ENCODE assay signal across 15 cellular contexts in the genomic region with DNA sequence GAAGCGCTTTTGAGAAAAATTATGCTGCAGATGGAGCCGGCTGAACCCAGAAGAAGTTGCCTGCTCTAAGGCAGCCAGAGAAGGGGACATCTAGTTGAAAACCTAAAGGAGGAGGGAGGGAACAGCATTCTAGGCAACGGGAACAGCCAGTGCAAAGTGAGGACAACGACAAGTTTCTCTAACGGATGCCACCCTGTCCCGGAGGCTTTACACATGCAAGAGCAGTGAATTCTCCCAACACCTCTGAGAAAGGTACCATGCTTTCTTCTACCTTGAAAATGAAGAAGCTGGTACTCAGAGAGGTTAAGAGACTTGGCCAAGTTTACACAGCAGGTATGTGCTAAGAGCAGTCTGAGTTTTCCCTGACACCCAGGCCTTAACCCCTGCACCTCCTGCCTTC. TPM values are rescaled to one million over a fixed set of nuclear protein-coding genes. Genes with fewer than 3 reads are reported as not detected.
DNase-seq lines count a peak whose midpoint lies in the region; ATAC-seq lines count a peak whose summit lies in the region.
"Had no signal": no experiment of that assay in that cellular context is flagged by ENCODE, and none has a peak within 500 bp of the region (broad histone marks: within the 10 kb centered on the region; RNA-seq: fewer than 3 reads in every experiment).

No MANE protein-coding gene starts in this region.

- H3K4me3 Mint-ChIP-seq in activated naive CD4-positive, alpha-beta T cell treated with anti-CD3 and anti-CD28 coated beads, Interleukin-2, amount 10 ng/mL, durations not matched to agents 7 days and 5 days: no peak overlapping the region
- H3K4me3 Mint-ChIP-seq in CD4-positive, CD25-positive, alpha-beta regulatory T cell: no peak overlapping the region
- no peak overlapping the region for H3K4me3 Mint-ChIP-seq in T-helper 17 cell
- no peak overlapping the region for H3K4me3 Mint-ChIP-seq in naive thymus-derived CD8-positive, alpha-beta T cell
- H3K4me3 Mint-ChIP-seq: H9 had no signal

- no peaks in the 10 kb centered on the region for H3K9me3 Mint-ChIP-seq in activated naive CD4-positive, alpha-beta T cell treated with anti-CD3 and anti-CD28 coated beads, Interleukin-2, amount 10 ng/mL, durations not matched to agents 7 days and 5 days
- H3K9me3 Mint-ChIP-seq in activated naive CD4-positive, alpha-beta T cell treated with anti-CD3 and anti-CD28 coated beads, Interleukin-2, amount 50 U/mL, for 72 hours: no peaks in the 10 kb centered on the region
- H3K9me3 Mint-ChIP-seq in CD4-positive, CD25-positive, alpha-beta regulatory T cell: peaks cover 0 to 1% (median 0%) of the 10 kb centered on the region in 7 donors
- H3K9me3 Mint-ChIP-seq in naive thymus-derived CD8-positive, alpha-beta T cell: no peaks in the 10 kb centered on the region
- H3K9me3 Mint-ChIP-seq: CD8-positive, alpha-beta memory T cell; H9 had no signal

- H3K27me3 Mint-ChIP-seq in activated naive CD4-positive, alpha-beta T cell treated with anti-CD3 and anti-CD28 coated beads, Interleukin-2, amount 10 ng/mL, durations not matched to agents 7 days and 5 days: peaks cover 17% of the 10 kb centered on the region
- no peaks in the 10 kb centered on the region for H3K27me3 Mint-ChIP-seq in CD4-positive, CD25-positive, alpha-beta regulatory T cell
- H3K27me3 Mint-ChIP-seq in T-helper 17 cell: peaks cover 5% of the 10 kb centered on the region
- H3K27me3 Mint-ChIP-seq in naive thymus-derived CD8-positive, alpha-beta T cell: peaks cover 0 to 2% (median 0%) of the 10 kb centered on the region in 5 donors

- no peak overlapping the region for H3K9ac ChIP-seq in GM23248

- peaks cover 24% of the 10 kb centered on the region for H3K4me1 Mint-ChIP-seq in activated naive CD4-positive, alpha-beta T cell treated with anti-CD3 and anti-CD28 coated beads, Interleukin-2, amount 10 ng/mL, durations not matched to agents 7 days and 5 days
- H3K4me1 Mint-ChIP-seq in CD4-positive, CD25-positive, alpha-beta regulatory T cell: peaks cover 0 to 32% (median 14%) of the 10 kb centered on the region in 4 donors
- H3K4me1 Mint-ChIP-seq in T-helper 17 cell: peaks cover 21% of the 10 kb centered on the region
- peaks cover 18 to 36% (median 29%) of the 10 kb centered on the region in 4 donors for H3K4me1 Mint-ChIP-seq in naive thymus-derived CD8-positive, alpha-beta T cell

- DNase-seq in activated naive CD4-positive, alpha-beta T cell treated with anti-CD3 and anti-CD28 coated beads, Interleukin-2, amount 10 ng/mL, durations not matched to agents 7 days and 5 days: no peak
- no peak for DNase-seq in activated naive CD4-positive, alpha-beta T cell treated with anti-CD3 and anti-CD28 coated beads, Interleukin-2, amount 50 U/mL, for 72 hours (ENCODE audit: low spot score in 2 of 2)
- DNase-seq in CD4-positive, CD25-positive, alpha-beta regulatory T cell: no peak
- DNase-seq in T-helper 17 cell (no peak), NCI-H2171 treated with DMSO at 0.1 percent for 48 hours (lab: John Stamatoyannopoulos, UW) (no peak), GM23248 (no peak), NCI-H2196 treated with DMSO at 0.1 percent for 48 hours (lab: John Stamatoyannopoulos, UW; ENCODE audit: unreplicated experiment) (no peak)
- DNase-seq in naive thymus-derived CD8-positive, alpha-beta T cell: no peak
- DNase-seq: 8988T; ACHN; CD8-positive, alpha-beta memory T cell; DMS53; GF-D8; H9 had no signal

- ATAC-seq in activated naive CD4-positive, alpha-beta T cell treated with anti-CD3 and anti-CD28 coated beads, Interleukin-2, amount 50 U/mL, for 72 hours: no peak
- ATAC-seq in CD4-positive, CD25-positive, alpha-beta regulatory T cell (ENCODE audit: low read depth in 2 of 2): no peak
- no peak for ATAC-seq in T-helper 17 cell
- ATAC-seq in naive thymus-derived CD8-positive, alpha-beta T cell: no peak

- H3K4me1 ChIP-seq in CD4-positive, CD25-positive, alpha-beta regulatory T cell (ENCODE audit: control insufficient read depth, insufficient read depth, low read length, poor library complexity, severe bottlenecking): peaks cover 10% of the 10 kb centered on the region
- no peaks in the 10 kb centered on the region for H3K4me1 ChIP-seq in GM23248 (ENCODE audit: insufficient read depth)

- 67 to 73% methylated on average over 6 of the region's 6 CpGs for WGBS in GM23248 (ENCODE audit: low coverage in 1 of 2, low lambda C conversion rate in 2 of 2, missing lambda C conversion rate in 2 of 2), 2 experiments

- H2AFZ ChIP-seq in GM23248: no peak overlapping the region

- peak overlapping the region; percentile 71 for H3K27ac Mint-ChIP-seq in activated naive CD4-positive, alpha-beta T cell treated with anti-CD3 and anti-CD28 coated beads, Interleukin-2, amount 10 ng/mL, durations not matched to agents 7 days and 5 days
- H3K27ac Mint-ChIP-seq in activated naive CD4-positive, alpha-beta T cell treated with anti-CD3 and anti-CD28 coated beads, Interleukin-2, amount 50 U/mL, for 72 hours: peak overlapping the region in 1 of 2 donors; percentile 80
- peak overlapping the region in 2 of 3 donors; percentile 83 to 84 for H3K27ac Mint-ChIP-seq in CD4-positive, CD25-positive, alpha-beta regulatory T cell
- peak overlapping the region; percentile 53 for H3K27ac Mint-ChIP-seq in T-helper 17 cell
- H3K27ac Mint-ChIP-seq in naive thymus-derived CD8-positive, alpha-beta T cell: peak overlapping the region; percentile 74 to 96 (median 92)
- H3K27ac Mint-ChIP-seq: H9 had no signal

- no peaks in the 10 kb centered on the region for H3K79me2 ChIP-seq in GM23248 (ENCODE audit: insufficient read depth)

- no peak overlapping the region for H3K4me2 ChIP-seq in GM23248 (ENCODE audit: unreplicated experiment)

- CTCF ChIA-PET in activated naive CD4-positive, alpha-beta T cell treated with anti-CD3 and anti-CD28 coated beads, Interleukin-2, amount 10 ng/mL, durations not matched to agents 7 days and 5 days (lab: Charles Lee): no interaction called here

- in situ Hi-C loops in GM23248 (cut with MboI): no loop called here

- POLR2A ChIA-PET in naive thymus-derived CD8-positive, alpha-beta T cell (lab: Charles Lee): interaction anchor here (3.5 kb wide), 2 partner anchors 8 to 103 kb away, joined by 11 to 13 read pairs; a partner anchor contains a TSS

- no peaks in the 10 kb centered on the region for H3F3A ChIP-seq in GM23248 (ENCODE audit: insufficient read depth)

- no peaks in the 10 kb centered on the region for H3K9me2 ChIP-seq in GM23248 (ENCODE audit: insufficient read depth)

- no peaks in the 10 kb centered on the region for H3K36me3 ChIP-seq in CD4-positive, CD25-positive, alpha-beta regulatory T cell (ENCODE audit: control insufficient read depth, insufficient read depth, low read length)
- no peaks in the 10 kb centered on the region for H3K36me3 ChIP-seq in GM23248 (ENCODE audit: low read depth)

- no peak overlapping the region for H3K4me3 ChIP-seq in CD4-positive, CD25-positive, alpha-beta regulatory T cell (ENCODE audit: low read depth, low read length)
- no peak overlapping the region for H3K4me3 ChIP-seq in GM23248

- no peaks in the 10 kb centered on the region for H3K36me3 Mint-ChIP-seq in activated naive CD4-positive, alpha-beta T cell treated with anti-CD3 and anti-CD28 coated beads, Interleukin-2, amount 10 ng/mL, durations not matched to agents 7 days and 5 days
- H3K36me3 Mint-ChIP-seq in activated naive CD4-positive, alpha-beta T cell treated with anti-CD3 and anti-CD28 coated beads, Interleukin-2, amount 50 U/mL, for 72 hours: no peaks in the 10 kb centered on the region
- no peaks in the 10 kb centered on the region for H3K36me3 Mint-ChIP-seq in CD4-positive, CD25-positive, alpha-beta regulatory T cell
- H3K36me3 Mint-ChIP-seq in T-helper 17 cell (ENCODE audit: low read depth): no peaks in the 10 kb centered on the region
- no peaks in the 10 kb centered on the region for H3K36me3 Mint-ChIP-seq in naive thymus-derived CD8-positive, alpha-beta T cell
- H3K36me3 Mint-ChIP-seq: CD8-positive, alpha-beta memory T cell had no signal

- H4K20me1 ChIP-seq in GM23248 (ENCODE audit: insufficient read depth): no peaks in the 10 kb centered on the region

- H3K9me3 ChIP-seq in CD4-positive, CD25-positive, alpha-beta regulatory T cell (ENCODE audit: control insufficient read depth in 2 of 2, low read length in 2 of 2): no peaks in the 10 kb centered on the region
- H3K9me3 ChIP-seq in T-helper 17 cell (ENCODE audit: control insufficient read depth, low read length, poor library complexity, severe bottlenecking) (no peaks in the 10 kb centered on the region), GM23248 (ENCODE audit: low read depth) (no peaks in the 10 kb centered on the region)

- no peaks in the 10 kb centered on the region for H3K27me3 ChIP-seq in CD4-positive, CD25-positive, alpha-beta regulatory T cell (ENCODE audit: control insufficient read depth, insufficient read depth, low read length)
- H3K27me3 ChIP-seq in GM23248 (replicated peaks; ENCODE audit: insufficient read depth): peaks cover 37% of the 10 kb centered on the region

- no peak overlapping the region for H3K27ac ChIP-seq in CD4-positive, CD25-positive, alpha-beta regulatory T cell (ENCODE audit: insufficient read depth, low read length, poor library complexity, severe bottlenecking)
- no peak overlapping the region for H3K27ac ChIP-seq in GM23248

RNA-seq across cellular contexts. Expression of a gene that starts 5.9 kb away (rescaled TPM):
- under 1 TPM in 1 of 2 donors, not detected in 1; 0.60 TPM for total RNA-seq in activated naive CD4-positive, alpha-beta T cell treated with anti-CD3 and anti-CD28 coated beads, Interleukin-2, amount 50 U/mL, for 72 hours
- not detected for total RNA-seq in CD4-positive, CD25-positive, alpha-beta regulatory T cell
- polyA plus RNA-seq in CD4-positive, CD25-positive, alpha-beta regulatory T cell: not detected
- total RNA-seq in T-helper 17 cell: not detected
- not detected for total RNA-seq in naive thymus-derived CD8-positive, alpha-beta T cell
- polyA plus RNA-seq in naive thymus-derived CD8-positive, alpha-beta T cell: not detected
- total RNA-seq in GM23248 (2014; rRNA removed; shearing (Covaris generic)): not detected in 2 replicates
- polyA plus RNA-seq in GM23248 (2016; fragmentation: Nextera tagmentation; extraction: Ambion mirVana): not detected in 2 replicates
- total RNA-seq: CD8-positive, alpha-beta memory T cell; H9; HT1080 had no signal
- polyA plus RNA-seq: CD8-positive, alpha-beta memory T cell had no signal

RNA-seq across cellular contexts. Expression of a gene that starts 9.7 kb away (rescaled TPM):
- total RNA-seq in activated naive CD4-positive, alpha-beta T cell treated with anti-CD3 and anti-CD28 coated beads, Interleukin-2, amount 50 U/mL, for 72 hours: not detected
- total RNA-seq in CD4-positive, CD25-positive, alpha-beta regulatory T cell: not detected
- polyA plus RNA-seq in CD4-positive, CD25-positive, alpha-beta regulatory T cell: not detected
- total RNA-seq in T-helper 17 cell: not detected
- total RNA-seq in naive thymus-derived CD8-positive, alpha-beta T cell: not detected
- polyA plus RNA-seq in naive thymus-derived CD8-positive, alpha-beta T cell: under 1 TPM in 2 of 3 donors, not detected in 1; 0.11 to 0.17 TPM
- total RNA-seq in GM23248 (2014; rRNA removed; shearing (Covaris generic)): not detected in 2 replicates
- not detected in 2 replicates for polyA plus RNA-seq in GM23248 (2016; fragmentation: Nextera tagmentation; extraction: Ambion mirVana)
- total RNA-seq: H9, HT1080 had no signal
- polyA plus RNA-seq: CD8-positive, alpha-beta memory T cell had no signal

RNA-seq across cellular contexts. Expression of a gene that starts 29.3 kb away (rescaled TPM):
- under 1 TPM in 1 of 2 donors, not detected in 1; 0.35 TPM for total RNA-seq in activated naive CD4-positive, alpha-beta T cell treated with anti-CD3 and anti-CD28 coated beads, Interleukin-2, amount 50 U/mL, for 72 hours
- total RNA-seq in CD4-positive, CD25-positive, alpha-beta regulatory T cell: not detected
- polyA plus RNA-seq in CD4-positive, CD25-positive, alpha-beta regulatory T cell: not detected
- total RNA-seq in T-helper 17 cell: not detected
- total RNA-seq in naive thymus-derived CD8-positive, alpha-beta T cell: not detected
- polyA plus RNA-seq in naive thymus-derived CD8-positive, alpha-beta T cell: not detected
- total RNA-seq in GM23248 (2014; rRNA removed; shearing (Covaris generic)): not detected in 2 replicates
- not detected in 2 replicates for polyA plus RNA-seq in GM23248 (2016; fragmentation: Nextera tagmentation; extraction: Ambion mirVana)
- total RNA-seq: CD8-positive, alpha-beta memory T cell; H9; HT1080 had no signal
- polyA plus RNA-seq: CD8-positive, alpha-beta memory T cell had no signal

RNA-seq across cellular contexts. Expression of a gene that starts 34.9 kb away (rescaled TPM):
- total RNA-seq in activated naive CD4-positive, alpha-beta T cell treated with anti-CD3 and anti-CD28 coated beads, Interleukin-2, amount 50 U/mL, for 72 hours: not detected
- not detected for total RNA-seq in CD4-positive, CD25-positive, alpha-beta regulatory T cell
- not detected for polyA plus RNA-seq in CD4-positive, CD25-positive, alpha-beta regulatory T cell
- total RNA-seq in T-helper 17 cell: not detected
- not detected for total RNA-seq in naive thymus-derived CD8-positive, alpha-beta T cell
- polyA plus RNA-seq in naive thymus-derived CD8-positive, alpha-beta T cell: not detected
- not detected in 2 replicates for total RNA-seq in GM23248 (2014; rRNA removed; shearing (Covaris generic))
- polyA plus RNA-seq in GM23248 (2016; fragmentation: Nextera tagmentation; extraction: Ambion mirVana): not detected in 2 replicates
- total RNA-seq: CD8-positive, alpha-beta memory T cell; H9; HT1080 had no signal
- polyA plus RNA-seq: CD8-positive, alpha-beta memory T cell had no signal

RNA-seq across cellular contexts. Expression of a gene that starts 42.2 kb away (rescaled TPM):
- not detected for total RNA-seq in activated naive CD4-positive, alpha-beta T cell treated with anti-CD3 and anti-CD28 coated beads, Interleukin-2, amount 50 U/mL, for 72 hours
- not detected for total RNA-seq in CD4-positive, CD25-positive, alpha-beta regulatory T cell
- polyA plus RNA-seq in CD4-positive, CD25-positive, alpha-beta regulatory T cell: not detected
- not detected for total RNA-seq in T-helper 17 cell
- total RNA-seq in naive thymus-derived CD8-positive, alpha-beta T cell: not detected
- polyA plus RNA-seq in naive thymus-derived CD8-positive, alpha-beta T cell: not detected
- not detected in 2 replicates for total RNA-seq in GM23248 (2014; rRNA removed; shearing (Covaris generic))
- not detected in 2 replicates for polyA plus RNA-seq in GM23248 (2016; fragmentation: Nextera tagmentation; extraction: Ambion mirVana)
- total RNA-seq: CD8-positive, alpha-beta memory T cell; HT1080 had no signal
- polyA plus RNA-seq: CD8-positive, alpha-beta memory T cell had no signal
